ENCODE assay signal across 25 cellular contexts in genomic region chr15:62573856-62574255, GRCh38.
"Had no signal": no experiment of that assay in that cellular context is flagged by ENCODE, and none has a peak within 500 bp of the region (broad histone marks: within the 10 kb centered on the region; RNA-seq: fewer than 3 reads in every experiment).

No MANE protein-coding gene starts in this region.

- H3K36me3 ChIP-seq: ascending aorta, Peyer's patch, SJSA1 had no signal

- H3K27ac ChIP-seq: ascending aorta, body of pancreas, Peyer's patch, SJSA1 had no signal

- ATAC-seq: activated CD8-positive, alpha-beta memory T cell treated with anti-CD3 and anti-CD28 coated beads, Interleukin-2, amount 10 ng/mL, durations not matched to agents 7 days and 5 days; body of pancreas; SK-N-SH treated with all-trans-retinoic acid at 6 μM for 48 hours had no signal

- H3K27ac Mint-ChIP-seq: activated CD4-positive, alpha-beta T cell treated with anti-CD3 and anti-CD28 coated beads, Interleukin-2, amount 10 ng/mL, durations not matched to agents 24 days and 14 days; activated CD8-positive, alpha-beta memory T cell treated with anti-CD3 and anti-CD28 coated beads, Interleukin-2, amount 10 ng/mL, durations not matched to agents 7 days and 5 days; activated naive CD4-positive, alpha-beta T cell treated with anti-CD3 and anti-CD28 coated beads, Interleukin-2, amount 50 U/mL, for 24 hours; activated T-cell treated with anti-CD3 and anti-CD28 coated beads, Interleukin-2, amount 50 U/mL, for 24 hours; activated T-helper 1 cell treated with anti-CD3 and anti-CD28 coated beads, Interleukin-12 subunit alpha, Interleukin-12 subunit beta, Interleukin-2, Interleukin-4 antibody, amounts not matched to agents 30 ng/mL and 10 ng/mL and 1 ng/mL, durations not matched to agents 14 hours and 24 hours and 36 hours; T-helper 2 cell treated with Interferon-gamma antibody and Interleukin-4, amounts not matched to agents 5 μg/mL and 100 μg/mL, for 36 hours; WTC11 had no signal

- DNase-seq: activated CD4-positive, alpha-beta T cell treated with anti-CD3 and anti-CD28 coated beads for 1 hour; activated CD4-positive, alpha-beta T cell treated with anti-CD3 and anti-CD28 coated beads, Interleukin-2, amount 10 ng/mL, durations not matched to agents 24 days and 14 days; activated CD4-positive, alpha-beta T cell treated with anti-CD3 and anti-CD28 coated beads, Interleukin-2, amount 50 U/mL, for 48 hours; activated CD8-positive, alpha-beta memory T cell treated with anti-CD3 and anti-CD28 coated beads, Interleukin-2, amount 10 ng/mL, durations not matched to agents 7 days and 5 days; activated effector memory CD4-positive, alpha-beta T cell treated with Interleukin-2 at 50 U/mL for 16 hours; activated naive CD4-positive, alpha-beta T cell; activated T-cell treated with anti-CD3 and anti-CD28 coated beads, Interleukin-2, amount 50 U/mL, for 24 hours; body of pancreas; central memory CD4-positive, alpha-beta T cell; KG1; NCI-H1048; NCI-H2029; NCI-H226; OCI-M1; Peyer's patch; SHP77; SW 1271 had no signal

- H3K9me3 Mint-ChIP-seq: activated CD4-positive, alpha-beta T cell treated with anti-CD3 and anti-CD28 coated beads, Interleukin-2, amount 10 ng/mL, durations not matched to agents 24 days and 14 days; activated naive CD4-positive, alpha-beta T cell treated with anti-CD3 and anti-CD28 coated beads, Interleukin-2, amount 50 U/mL, for 24 hours; activated T-cell treated with anti-CD3 and anti-CD28 coated beads, Interleukin-2, amount 50 U/mL, for 24 hours; activated T-helper 1 cell treated with anti-CD3 and anti-CD28 coated beads, Interleukin-12 subunit alpha, Interleukin-12 subunit beta, Interleukin-2, Interleukin-4 antibody, amounts not matched to agents 30 ng/mL and 10 ng/mL and 1 ng/mL, durations not matched to agents 14 hours and 24 hours and 36 hours; T-helper 2 cell treated with Interferon-gamma antibody and Interleukin-4, amounts not matched to agents 5 μg/mL and 100 μg/mL, for 36 hours; WTC11 had no signal

- H3K27me3 ChIP-seq: ascending aorta, body of pancreas, Peyer's patch, SJSA1 had no signal

- H3K36me3 Mint-ChIP-seq: activated CD8-positive, alpha-beta memory T cell treated with anti-CD3 and anti-CD28 coated beads, Interleukin-2, amount 10 ng/mL, durations not matched to agents 7 days and 5 days; activated naive CD4-positive, alpha-beta T cell treated with anti-CD3 and anti-CD28 coated beads, Interleukin-2, amount 50 U/mL, for 24 hours; IgD-negative memory B cell; WTC11 had no signal

- H3K4me1 Mint-ChIP-seq: activated CD4-positive, alpha-beta T cell treated with anti-CD3 and anti-CD28 coated beads, Interleukin-2, amount 10 ng/mL, durations not matched to agents 24 days and 14 days; activated CD8-positive, alpha-beta memory T cell treated with anti-CD3 and anti-CD28 coated beads, Interleukin-2, amount 10 ng/mL, durations not matched to agents 7 days and 5 days; activated naive CD4-positive, alpha-beta T cell treated with anti-CD3 and anti-CD28 coated beads, Interleukin-2, amount 50 U/mL, for 24 hours had no signal

- H3K4me3 Mint-ChIP-seq: activated CD4-positive, alpha-beta T cell treated with anti-CD3 and anti-CD28 coated beads, Interleukin-2, amount 10 ng/mL, durations not matched to agents 24 days and 14 days; activated CD8-positive, alpha-beta memory T cell treated with anti-CD3 and anti-CD28 coated beads, Interleukin-2, amount 10 ng/mL, durations not matched to agents 7 days and 5 days; activated naive CD4-positive, alpha-beta T cell treated with anti-CD3 and anti-CD28 coated beads, Interleukin-2, amount 50 U/mL, for 24 hours; activated T-cell treated with anti-CD3 and anti-CD28 coated beads, Interleukin-2, amount 50 U/mL, for 24 hours; activated T-helper 1 cell treated with anti-CD3 and anti-CD28 coated beads, Interleukin-12 subunit alpha, Interleukin-12 subunit beta, Interleukin-2, Interleukin-4 antibody, amounts not matched to agents 30 ng/mL and 10 ng/mL and 1 ng/mL, durations not matched to agents 14 hours and 24 hours and 36 hours; IgD-negative memory B cell; T-helper 2 cell treated with Interferon-gamma antibody and Interleukin-4, amounts not matched to agents 5 μg/mL and 100 μg/mL, for 36 hours; WTC11 had no signal

- H3K4me3 ChIP-seq: ascending aorta, body of pancreas, Peyer's patch, SJSA1 had no signal

- H3K9me3 ChIP-seq: ascending aorta, body of pancreas, Peyer's patch, SJSA1 had no signal
